1 cellular context compared by ENCODE assay signal in the genomic region with DNA sequence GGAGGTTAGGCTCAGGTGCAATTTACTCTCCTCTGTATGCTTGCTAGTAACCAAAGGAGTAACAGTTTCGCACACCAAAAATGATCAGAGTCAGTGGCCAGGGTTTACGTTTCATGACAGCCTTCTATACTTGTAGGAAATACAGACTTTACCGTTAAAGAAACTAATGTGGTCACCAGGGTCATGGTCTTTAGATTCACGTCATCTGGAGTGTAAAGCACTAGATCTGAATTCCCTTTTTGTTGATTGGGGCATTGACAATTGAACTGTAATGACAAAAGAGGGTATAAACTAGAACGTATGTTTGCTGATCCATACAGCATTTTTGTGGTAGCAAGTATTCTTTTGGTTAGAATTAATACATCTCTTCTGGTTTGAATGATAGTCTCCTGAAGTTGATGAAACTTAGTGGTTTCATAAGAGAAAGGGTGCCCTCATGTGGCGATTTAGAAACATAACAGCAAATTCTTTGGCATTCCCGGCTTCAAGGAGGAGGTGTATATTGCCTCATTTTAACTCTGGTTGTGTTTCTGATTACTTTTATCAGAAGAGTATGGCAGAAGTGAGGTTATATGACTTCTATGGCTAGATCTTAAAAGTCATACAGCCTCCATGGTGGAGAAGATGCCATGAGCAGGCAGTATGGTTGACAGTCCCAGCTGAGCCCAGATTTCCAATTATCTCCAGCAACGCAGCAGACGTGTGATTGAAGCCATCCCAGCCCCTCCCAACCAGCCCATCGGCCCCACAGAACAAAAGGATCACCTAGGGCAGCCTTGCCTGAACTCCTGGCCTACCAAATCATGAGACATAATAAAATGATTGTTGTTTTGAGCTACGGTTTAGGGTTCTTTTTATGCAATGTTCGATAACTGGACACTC.
TF ChIP-seq lines count a peak whose summit lies in the region.

No MANE protein-coding gene starts in this region.

TF ChIP-seq in SK-N-SH treated with all-trans-retinoic acid at 6 μM for 48 hours, 23 proteins besides CTCF, POLR2A, EP300 and RAD21 (continued from another document):
- no peak for TF ChIP-seq POU6F1 (CRISPR knock-in tag; IDR thresholded peaks at IDR 0.05; ENCODE audit: borderline replicate concordance, low read depth)
